17 cellular contexts compared by ENCODE assay signal in genomic region chr3:191385101-191385500, GRCh38. TPM values are rescaled to one million over a fixed set of nuclear protein-coding genes. Genes with fewer than 3 reads are reported as not detected.
DNase-seq lines count a peak whose midpoint lies in the region; ATAC-seq, FAIRE-seq and TF ChIP-seq lines count a peak whose summit lies in the region.
"Had no signal": no experiment of that assay in that cellular context is flagged by ENCODE, and none has a peak within 500 bp of the region (broad histone marks: within the 10 kb centered on the region; RNA-seq: fewer than 3 reads in every experiment).

No MANE protein-coding gene starts in this region.

- peaks cover 0 to 2% (median 0%) of the 10 kb centered on the region in 5 donors for H3K27me3 Mint-ChIP-seq in naive thymus-derived CD8-positive, alpha-beta T cell
- H3K27me3 Mint-ChIP-seq: CD4-positive, CD25-positive, alpha-beta regulatory T cell had no signal

- CTCF ChIA-PET in SK-N-SH (lab: Yijun Ruan, JAX) = interaction anchor here (1.3 kb wide), 1 partner anchor 142 kb away, joined by 3 read pairs; no protein-coding TSS in a partner anchor
- CTCF ChIA-PET in OCI-LY7 (lab: Charles Lee; ENCODE audit: unreplicated experiment) = no interaction called here

- H3K9me3 ChIP-seq in SK-N-SH (no peaks in the 10 kb centered on the region), OCI-LY7 (ENCODE audit: low read length) (no peaks in the 10 kb centered on the region)
- H3K9me3 ChIP-seq: BLaER1 treated with 17β-estradiol and CSF1 and Interleukin-3, amounts not matched to agents 10 nM and 100 nM had no signal

- H4K20me1 ChIP-seq in SK-N-SH (ENCODE audit: insufficient read depth) (no peaks in the 10 kb centered on the region), OCI-LY7 (ENCODE audit: insufficient read depth, low read length) (no peaks in the 10 kb centered on the region)

- TF ChIP-seq CTCF in SK-N-SH (IDR thresholded peaks at IDR 0.05) (no peak), fibroblast of villous mesenchyme (IDR thresholded peaks at IDR 0.05; ENCODE audit: insufficient read depth, low read depth, low read length) (no peak), OCI-LY7 (conservative IDR thresholded peaks at IDR 0.05; ENCODE audit: low read length) (no peak), coronary artery (IDR thresholded peaks at IDR 0.05) (no peak)

- H3K9me3 Mint-ChIP-seq in naive thymus-derived CD8-positive, alpha-beta T cell = peaks cover 0 to 1% (median 0%) of the 10 kb centered on the region in 9 donors

- no peak for TF ChIP-seq EP300 in SK-N-SH (IDR thresholded peaks at IDR 0.05; ENCODE audit: borderline replicate concordance in 1 of 2, low read depth in 1 of 2, low read length in 1 of 2)

- no TSS peak for BruUV-seq in OCI-LY7 (replicated peaks; lab: Mats Ljungman, UMichigan)

- 63% methylated on average over 3 of the region's 3 CpGs for WGBS in SK-N-SH (ENCODE audit: low lambda C conversion rate)

- H3K27ac ChIP-seq in SK-N-SH (ENCODE audit: low read depth in 2 of 2, low read length in 1 of 2) = no peak overlapping the region
- H3K27ac ChIP-seq in OCI-LY7 (ENCODE audit: low read depth, low read length, poor library complexity, severe bottlenecking) = no peak overlapping the region
- H3K27ac ChIP-seq in coronary artery = no peak overlapping the region
- H3K27ac ChIP-seq: 22Rv1; BLaER1 treated with 17β-estradiol and CSF1 and Interleukin-3, amounts not matched to agents 10 nM and 100 nM; GM23248 had no signal

- POLR2A ChIA-PET in SK-N-SH (lab: Yijun Ruan, JAX) (no interaction called here), OCI-LY7 (lab: Charles Lee) (interaction anchor here (1.1 kb wide), 1 partner anchor 49 kb away, joined by 3 read pairs; no protein-coding TSS in a partner anchor)
- POLR2A ChIA-PET in naive thymus-derived CD8-positive, alpha-beta T cell (lab: Charles Lee) = no interaction called here

- no peak for TF ChIP-seq POLR2A in GM12892 (IDR thresholded peaks at IDR 0.05; ENCODE audit: low read depth, low read length)

- DNase-seq in SK-N-SH (no peak), RPMI7951 (ENCODE audit: low read depth) (peak; percentile 36), fibroblast of villous mesenchyme (ENCODE audit: low read depth) (peak; percentile 63), GM12892 (ENCODE audit: insufficient read length) (no peak), OCI-LY7 (ENCODE audit: low spot score) (no peak), coronary artery (ENCODE audit: low spot score) (no peak)
- no peak for DNase-seq in naive thymus-derived CD8-positive, alpha-beta T cell
- DNase-seq: AML-193; CD4-positive, CD25-positive, alpha-beta regulatory T cell; DMS53; GM23248; H7 had no signal

- ATAC-seq in SK-N-SH treated with all-trans-retinoic acid at 6 μM for 48 hours = no peak
- no peak for ATAC-seq in naive thymus-derived CD8-positive, alpha-beta T cell

- H3K36me3 Mint-ChIP-seq in naive thymus-derived CD8-positive, alpha-beta T cell = no peaks in the 10 kb centered on the region

- H3K4me3 ChIP-seq in SK-N-SH (ENCODE audit: low read depth in 2 of 2, low read length in 1 of 2) = no peak overlapping the region
- no peak overlapping the region for H3K4me3 ChIP-seq in fibroblast of villous mesenchyme (ENCODE audit: low read depth, low read length)
- H3K4me3 ChIP-seq in OCI-LY7 (ENCODE audit: low read depth, low read length, poor library complexity, severe bottlenecking) = no peak overlapping the region
- H3K4me3 ChIP-seq in coronary artery = no peak overlapping the region
- H3K4me3 ChIP-seq: BLaER1 treated with 17β-estradiol and CSF1 and Interleukin-3, amounts not matched to agents 10 nM and 100 nM; GM23248 had no signal

- H3K4me1 ChIP-seq in SK-N-SH (ENCODE audit: control insufficient read depth in 1 of 2, insufficient read depth in 2 of 2, low read depth in 1 of 2, low read length in 1 of 2) = no peaks in the 10 kb centered on the region
- peaks cover 14% of the 10 kb centered on the region for H3K4me1 ChIP-seq in OCI-LY7 (ENCODE audit: insufficient read depth, low read length, poor library complexity, severe bottlenecking)

- no peak overlapping the region for H3K27ac Mint-ChIP-seq in naive thymus-derived CD8-positive, alpha-beta T cell
- H3K27ac Mint-ChIP-seq: CD4-positive, CD25-positive, alpha-beta regulatory T cell had no signal

- H3K9me2 ChIP-seq in SK-N-SH (no peaks in the 10 kb centered on the region), OCI-LY7 (ENCODE audit: insufficient read depth, low read length) (no peaks in the 10 kb centered on the region)

- no peak overlapping the region for H3K4me2 ChIP-seq in SK-N-SH
- no peak overlapping the region for H3K4me2 ChIP-seq in OCI-LY7 (ENCODE audit: low read length)
- H3K4me2 ChIP-seq: BLaER1 treated with 17β-estradiol and CSF1 and Interleukin-3, amounts not matched to agents 10 nM and 100 nM had no signal

- H3K4me3 Mint-ChIP-seq in naive thymus-derived CD8-positive, alpha-beta T cell = no peak overlapping the region
- H3K4me3 Mint-ChIP-seq: CD4-positive, CD25-positive, alpha-beta regulatory T cell had no signal

- H3K36me3 ChIP-seq in SK-N-SH (replicated peaks in 1 of 2; ENCODE audit: control insufficient read depth in 1 of 2, insufficient read depth in 2 of 2, low read length in 1 of 2) = peaks cover 44 to 66% of the 10 kb centered on the region in 2 experiments
- H3K36me3 ChIP-seq in OCI-LY7 (ENCODE audit: insufficient read depth, low read length) = peaks cover 64% of the 10 kb centered on the region

- no peak for TF ChIP-seq RAD21 in SK-N-SH (IDR thresholded peaks at IDR 0.05; ENCODE audit: low read length)

- H2AFZ ChIP-seq in SK-N-SH (ENCODE audit: low read depth) (no peak overlapping the region), OCI-LY7 (ENCODE audit: low read length) (no peak overlapping the region)
- H2AFZ ChIP-seq: GM23248 had no signal

- intact Hi-C loops in OCI-LY7 (cut with micrococcal nuclease; ENCODE audit: unreplicated experiment) = no loop called here

- H3K79me2 ChIP-seq in SK-N-SH (ENCODE audit: insufficient read depth) (no peaks in the 10 kb centered on the region), OCI-LY7 (ENCODE audit: insufficient read depth, low read depth, low read length) (no peaks in the 10 kb centered on the region)

- no peak for FAIRE-seq in GM12892 (lab: Jason Lieb, UNC)
- FAIRE-seq: G401.6 had no signal

- peaks cover 13% of the 10 kb centered on the region for H3F3A ChIP-seq in SK-N-SH (replicated peaks; ENCODE audit: insufficient read depth)

- peaks cover 0 to 1% (median 0%) of the 10 kb centered on the region in 4 donors for H3K4me1 Mint-ChIP-seq in naive thymus-derived CD8-positive, alpha-beta T cell

- H3K27me3 ChIP-seq in SK-N-SH (ENCODE audit: insufficient read depth) = no peaks in the 10 kb centered on the region
- H3K27me3 ChIP-seq: BLaER1 treated with 17β-estradiol and CSF1 and Interleukin-3, amounts not matched to agents 10 nM and 100 nM had no signal

- no peak overlapping the region for H3K9ac ChIP-seq in SK-N-SH
- H3K9ac ChIP-seq: BLaER1 treated with 17β-estradiol and CSF1 and Interleukin-3, amounts not matched to agents 10 nM and 100 nM; GM23248 had no signal

TF ChIP-seq in SK-N-SH, 30 proteins besides CTCF, POLR2A, EP300 and RAD21 (continues in another document):
- TF ChIP-seq NFIC (IDR thresholded peaks at IDR 0.05; ENCODE audit: borderline replicate concordance) (no peak), GABPA (IDR thresholded peaks at IDR 0.05; ENCODE audit: low read depth) (no peak), TCF12 (IDR thresholded peaks at IDR 0.05) (peak; percentile 25; the same call in 1 of the 2 replicates), FOXJ3 (CRISPR knock-in tag; IDR thresholded peaks at IDR 0.05) (no peak), SMC3 (IDR thresholded peaks at IDR 0.05; ENCODE audit: low read depth, low read length) (no peak)

TF ChIP-seq in SK-N-SH treated with all-trans-retinoic acid at 6 μM for 48 hours, 23 proteins besides CTCF, POLR2A, EP300 and RAD21 (continues in another document):
- TF ChIP-seq ZNF70 (CRISPR knock-in tag; IDR thresholded peaks at IDR 0.05) = no peak
- no peak for TF ChIP-seq PPARA (CRISPR knock-in tag; IDR thresholded peaks at IDR 0.05; ENCODE audit: borderline replicate concordance)
- TF ChIP-seq PATZ1 (CRISPR knock-in tag; IDR thresholded peaks at IDR 0.05; ENCODE audit: borderline replicate concordance) = no peak
- no peak for TF ChIP-seq SNAI2 (CRISPR knock-in tag; IDR thresholded peaks at IDR 0.05)
- no peak for TF ChIP-seq ZNF565 (CRISPR knock-in tag; conservative IDR thresholded peaks at IDR 0.05; ENCODE audit: low read depth)
- no peak for TF ChIP-seq ZFP30 (CRISPR knock-in tag; IDR thresholded peaks at IDR 0.05)

RNA-seq across cellular contexts. Expression of gene UTS2B, which starts 54.8 kb away (rescaled TPM):
- 0.03 and 0.23 TPM in 2 replicates for polyA plus RNA-seq in SK-N-SH (2012; rRNA removed)
- 0.07 and 0.21 TPM in 2 replicates for polyA plus RNA-seq in SK-N-SH (2012; cell fraction: cytosol; rRNA removed)
- polyA plus RNA-seq in SK-N-SH (2012; cell fraction: nucleus; rRNA removed) = 0.21 and 0.42 TPM in 2 replicates
- 0.59 TPM in 1 of 2 replicates, not detected in the other for total RNA-seq in RPMI7951 (2014; rRNA removed; shearing (Covaris generic))
- 0.64 and 0.86 TPM in 2 replicates for total RNA-seq in fibroblast of villous mesenchyme
- polyA plus RNA-seq in GM12892 (2012; ENCODE audit: missing spikeins) = not detected
- not detected for total RNA-seq in naive thymus-derived CD8-positive, alpha-beta T cell
- polyA plus RNA-seq in naive thymus-derived CD8-positive, alpha-beta T cell = not detected
- total RNA-seq in OCI-LY7 (2014; rRNA removed; shearing (Covaris generic)) = 0.44 and 0.92 TPM in 2 replicates
- total RNA-seq in OCI-LY7 (2022) = 0.65 and 1.1 TPM in 2 replicates
- total RNA-seq: CD4-positive, CD25-positive, alpha-beta regulatory T cell; Daoy had no signal
- polyA plus RNA-seq: CD4-positive, CD25-positive, alpha-beta regulatory T cell had no signal

RNA-seq across cellular contexts. Expression of gene CCDC50, which starts 55.9 kb away (rescaled TPM):
- polyA plus RNA-seq in SK-N-SH (2012; rRNA removed) = 21.9 and 23.6 TPM in 2 replicates
- polyA plus RNA-seq in SK-N-SH (2012; cell fraction: cytosol; rRNA removed) = 28.2 and 33.5 TPM in 2 replicates
- polyA plus RNA-seq in SK-N-SH (2012; cell fraction: nucleus; rRNA removed) = 15.1 and 22.2 TPM in 2 replicates
- total RNA-seq in RPMI7951 (2014; rRNA removed; shearing (Covaris generic)) = 85.1 and 92.8 TPM in 2 replicates
- total RNA-seq in fibroblast of villous mesenchyme (102 and 107 TPM in 2 replicates), OCI-LY7 (2022) (43.9 and 54.3 TPM in 2 replicates)
- polyA plus RNA-seq in GM12892 (2012; ENCODE audit: missing spikeins) = 42.6 TPM
- total RNA-seq in naive thymus-derived CD8-positive, alpha-beta T cell = 1 to 10 TPM; 3.2 to 4.4 TPM
- polyA plus RNA-seq in naive thymus-derived CD8-positive, alpha-beta T cell = under 1 TPM; 0.80 to 0.99 (median 0.99) TPM
- total RNA-seq in OCI-LY7 (2014; rRNA removed; shearing (Covaris generic)) = 31.4 and 32.2 TPM in 2 replicates

Comparison
In these comparisons a context has a peak if more than half of its experiments do, and no peak if none do; other contexts are left out.
1. DNase-seq: peak in RPMI7951 (single experiment) and fibroblast of villous mesenchyme (single experiment); none in SK-N-SH (single experiment), GM12892 (single experiment), naive thymus-derived CD8-positive, alpha-beta T cell (0 of 10), OCI-LY7 (single experiment) and coronary artery (single experiment).
2. RNA of gene CCDC50, which starts 55.9 kb away (total RNA-seq): 102 to 107 TPM in fibroblast of villous mesenchyme, 85.1 to 92.8 TPM in RPMI7951 and 31.4 to 54.3 TPM in OCI-LY7; 3.2 to 4.4 TPM in naive thymus-derived CD8-positive, alpha-beta T cell; every median in the first group is over 4 times any median in the second.